In genomic region chrX:129540068-129540653, GRCh38 we compare ENCODE assay signal across 8 cellular contexts. TPM values are rescaled to one million over a fixed set of nuclear protein-coding genes. Genes with fewer than 3 reads are reported as not detected.
DNase-seq lines count a peak whose midpoint lies in the region; ATAC-seq and TF ChIP-seq lines count a peak whose summit lies in the region.

Gene OCRL, plus strand, starts transcription at chrX:129540259. Its CDS starts 181 bp downstream, at chrX:129540440.

- H3K4me3 Mint-ChIP-seq in activated naive CD8-positive, alpha-beta T cell: peak within 1 kb of the TSS; percentile 84
- peak within 1 kb of the TSS; percentile 74 for H3K4me3 Mint-ChIP-seq in osteocyte (ENCODE audit: unreplicated experiment)

- POLR2A ChIA-PET in RWPE1 (lab: Yijun Ruan, JAX; ENCODE audit: low non-redundant PET): no interaction called here

- DNase-seq in G401 (ENCODE audit: low spot score) (peak; percentile 70), KBM-7 (peak; percentile 90), RWPE1 (ENCODE audit: low spot score) (peak; percentile 55), head of caudate nucleus (peak in 41 of 42 donors; percentile 49 to 86 (median 70)), osteocyte (ENCODE audit: extremely low spot score, unreplicated experiment) (peak; percentile 95), uterus (peak; percentile 51 to 71)

- in situ Hi-C loops in G401 (cut with HindIII; ENCODE audit: low sequenced_read_pairs) (no loop called here), KBM-7 (cut with MboI; ENCODE audit: low pct_unique_long_range_greater_than_20kb, low sequenced_read_pairs) (no loop called here)

- peaks cover 1% of the 10 kb centered on the region for H3K36me3 Mint-ChIP-seq in activated naive CD8-positive, alpha-beta T cell
- peaks cover 9% of the 10 kb centered on the region for H3K36me3 Mint-ChIP-seq in osteocyte (ENCODE audit: unreplicated experiment)

- peak within 1 kb of the TSS; percentile 22 for H3K27ac Mint-ChIP-seq in activated naive CD8-positive, alpha-beta T cell
- H3K27ac Mint-ChIP-seq in osteocyte (ENCODE audit: unreplicated experiment): peak within 1 kb of the TSS; percentile 59

- intact Hi-C loops in head of caudate nucleus (cut with DNase I) (no loop called here), uterus (cut with DNase I; ENCODE audit: low total_unique reads) (no loop called here)

- H3K4me1 Mint-ChIP-seq in activated naive CD8-positive, alpha-beta T cell (ENCODE audit: low read depth): peaks cover 12% of the 10 kb centered on the region
- H3K4me1 Mint-ChIP-seq in osteocyte (ENCODE audit: unreplicated experiment): peaks cover 18% of the 10 kb centered on the region

- H3K9me3 ChIP-seq in uterus: no peaks in the 10 kb centered on the region

- H3K27me3 ChIP-seq in uterus: no peaks in the 10 kb centered on the region

- ATAC-seq in GM21723 (IDR thresholded peaks at IDR 0.05; ENCODE audit: unreplicated experiment): peak; percentile 99

- H3K4me1 ChIP-seq in uterus: no peaks in the 10 kb centered on the region

- H3K27me3 Mint-ChIP-seq in activated naive CD8-positive, alpha-beta T cell: peaks cover 2% of the 10 kb centered on the region
- no peaks in the 10 kb centered on the region for H3K27me3 Mint-ChIP-seq in osteocyte (ENCODE audit: unreplicated experiment)

- H3K27ac ChIP-seq in RWPE1: peak within 1 kb of the TSS; percentile 56
- H3K27ac ChIP-seq in uterus: peak within 1 kb of the TSS; percentile 60 to 72

- CTCF ChIA-PET in RWPE1 (lab: Yijun Ruan, JAX): no interaction called here

- no peaks in the 10 kb centered on the region for H3K36me3 ChIP-seq in uterus

- TF ChIP-seq POLR2A in uterus (IDR thresholded peaks at IDR 0.05): peak in 1 of 2 donors; percentile 16

- TF ChIP-seq CTCF in RWPE1 (conservative IDR thresholded peaks at IDR 0.05; ENCODE audit: low read depth) (peak; percentile 68), osteocyte (IDR thresholded peaks at IDR 0.05) (peak; percentile 85), uterus (IDR thresholded peaks at IDR 0.05) (peak; percentile 43 to 76 (median 68))

- H3K4me3 ChIP-seq in uterus: peak within 1 kb of the TSS; percentile 31 to 41

- no peaks in the 10 kb centered on the region for H3K9me3 Mint-ChIP-seq in activated naive CD8-positive, alpha-beta T cell (ENCODE audit: low read depth)
- H3K9me3 Mint-ChIP-seq in osteocyte (ENCODE audit: unreplicated experiment): no peaks in the 10 kb centered on the region

RNA-seq across cellular contexts. Expression of gene OCRL, which starts in this region (rescaled TPM):
- total RNA-seq in G401 (2014; rRNA removed; shearing (Covaris generic)): 24.2 and 35.0 TPM in 2 replicates
- total RNA-seq in osteocyte (49.8 and 52.8 TPM in 2 replicates), uterus (10 to 100 TPM in 2 of 4 donors, 1 to 10 TPM in 2; 7.2 to 34.7 (median 17.4) TPM)

Comparison
In these comparisons a context has a peak if more than half of its experiments do, and no peak if none do; other contexts are left out.
1. Peak in every context shown above with its lines: DNase-seq, ATAC-seq, H3K4me3 ChIP-seq and H3K27ac ChIP-seq.